ENCODE assay signal across 1 cellular context in genomic region chr10:43607199-43607573, GRCh38.
TF ChIP-seq lines count a peak whose summit lies in the region.

No MANE protein-coding gene starts in this region.

TF ChIP-seq in H1, 55 proteins besides CTCF, POLR2A, EP300 and RAD21:
- TF ChIP-seq ZNF274 (IDR thresholded peaks at IDR 0.05; ENCODE audit: borderline replicate concordance, extremely low read depth, low read length) = no peak
- TF ChIP-seq, protein P1, sequence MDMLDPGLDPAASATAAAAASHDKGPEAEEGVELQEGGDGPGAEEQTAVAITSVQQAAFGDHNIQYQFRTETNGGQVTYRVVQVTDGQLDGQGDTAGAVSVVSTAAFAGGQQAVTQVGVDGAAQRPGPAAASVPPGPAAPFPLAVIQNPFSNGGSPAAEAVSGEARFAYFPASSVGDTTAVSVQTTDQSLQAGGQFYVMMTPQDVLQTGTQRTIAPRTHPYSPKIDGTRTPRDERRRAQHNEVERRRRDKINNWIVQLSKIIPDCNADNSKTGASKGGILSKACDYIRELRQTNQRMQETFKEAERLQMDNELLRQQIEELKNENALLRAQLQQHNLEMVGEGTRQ (IDR thresholded peaks at IDR 0.05; ENCODE audit: low read length) = no peak
- no peak for TF ChIP-seq JUND (IDR thresholded peaks at IDR 0.05; ENCODE audit: low read length)
- TF ChIP-seq KDM4A (IDR thresholded peaks at IDR 0.05; ENCODE audit: low read depth, low read length, severe bottlenecking) = no peak
- no peak for TF ChIP-seq CHD2 (IDR thresholded peaks at IDR 0.05; ENCODE audit: low read length)
- TF ChIP-seq BACH1 (IDR thresholded peaks at IDR 0.05; ENCODE audit: low read length) = no peak
- TF ChIP-seq FOSL1 (IDR thresholded peaks at IDR 0.05; ENCODE audit: insufficient read depth, low read depth, low read length) = no peak
- no peak for TF ChIP-seq RFX5 (IDR thresholded peaks at IDR 0.05; ENCODE audit: borderline replicate concordance, low read depth, low read length)
- no peak for TF ChIP-seq TBP (IDR thresholded peaks at IDR 0.05; ENCODE audit: low read depth, low read length)
- TF ChIP-seq CEBPB (IDR thresholded peaks at IDR 0.05; ENCODE audit: low read depth, low read length) = no peak
